Comparison of ENCODE assay signal across 20 cellular contexts in genomic region chr10:4828005-4828404, GRCh38. TPM values are rescaled to one million over a fixed set of nuclear protein-coding genes. Genes with fewer than 3 reads are reported as not detected.
"Had no signal": no experiment of that assay in that cellular context is flagged by ENCODE, and none has a peak within 500 bp of the region (broad histone marks: within the 10 kb centered on the region; RNA-seq: fewer than 3 reads in every experiment).

No MANE protein-coding gene starts in this region.

- H3K36me3 Mint-ChIP-seq: immature natural killer cell, naive B cell had no signal

- H3K9me3 Mint-ChIP-seq: naive B cell had no signal

- H3K27me3 ChIP-seq: gastroesophageal sphincter, sigmoid colon had no signal

- H3K9me3 ChIP-seq: gastroesophageal sphincter, neutrophil, sigmoid colon, stomach had no signal

- H3K27ac Mint-ChIP-seq: immature natural killer cell, naive B cell had no signal

- ATAC-seq: esophagus mucosa, gastroesophageal sphincter, left colon, left ventricle myocardium superior had no signal

- H3K36me3 ChIP-seq: neutrophil had no signal

- DNase-seq: effector memory CD4-positive, alpha-beta T cell; foreskin fibroblast; glutamatergic neuron; immature natural killer cell; left colon; left ventricle myocardium superior; mesendoderm; naive B cell; sigmoid colon; stimulated activated CD4-positive, alpha-beta T cell treated with anti-CD3 and anti-CD28 coated beads, Interleukin-2, amount 100 ng/mL, for 24 hours; stimulated activated CD4-positive, alpha-beta T cell treated with anti-CD3 and anti-CD28 coated beads, Interleukin-4, amount 100 ng/mL, for 4 hours; stimulated activated naive CD4-positive, alpha-beta T cell; stomach; substantia nigra; trophoblast cell had no signal

- H3K27ac ChIP-seq: gastroesophageal sphincter, neutrophil, sigmoid colon, skin epidermis, stomach had no signal

- H3K4me3 ChIP-seq: gastroesophageal sphincter, sigmoid colon, skin epidermis, stomach had no signal

RNA-seq across cellular contexts. Expression of gene AKR1E2, which starts 2.0 kb away (rescaled TPM):
- polyA plus RNA-seq: immature natural killer cell, neural cell had no signal
